In genomic region chr1:103514920-103515503, GRCh38 we compare ENCODE assay signal across 1 cellular context.
TF ChIP-seq lines count a peak whose summit lies in the region.

No MANE protein-coding gene starts in this region.

TF ChIP-seq in H1, 55 proteins besides CTCF, POLR2A, EP300 and RAD21 (continued from another document):
- no peak for TF ChIP-seq SIN3A (conservative IDR thresholded peaks at IDR 0.05 in 1 of 2, IDR thresholded peaks at IDR 0.05 in 1 of 2; ENCODE audit: low read depth in 1 of 2, low read length in 2 of 2)
TF ChIP-seq in H1: peak in this region for 0.
